In genomic region chr9:4741365-4742031, GRCh38 we compare ENCODE assay signal across 8 cellular contexts. TPM values are rescaled to one million over a fixed set of nuclear protein-coding genes. Genes with fewer than 3 reads are reported as not detected.
DNase-seq lines count a peak whose midpoint lies in the region; TF ChIP-seq lines count a peak whose summit lies in the region.

No MANE protein-coding gene starts in this region.

- no peak for TF ChIP-seq RAD21 in Ishikawa (IDR thresholded peaks at IDR 0.05; ENCODE audit: low read depth)

- peaks cover 26% of the 10 kb centered on the region for H3K36me3 Mint-ChIP-seq in activated CD4-positive, alpha-beta memory T cell treated with anti-CD3 and anti-CD28 coated beads, Interleukin-2, amount 10 ng/mL, durations not matched to agents 7 days and 5 days (ENCODE audit: low read depth)
- peaks cover 2% of the 10 kb centered on the region for H3K36me3 Mint-ChIP-seq in nephron (ENCODE audit: low read depth)

- H3K4me3 ChIP-seq in fibroblast of the aortic adventitia (ENCODE audit: low read depth, low read length) = peak overlapping the region; percentile 85

- H3K27me3 Mint-ChIP-seq in activated CD4-positive, alpha-beta memory T cell treated with anti-CD3 and anti-CD28 coated beads, Interleukin-2, amount 10 ng/mL, durations not matched to agents 7 days and 5 days = no peaks in the 10 kb centered on the region
- no peaks in the 10 kb centered on the region for H3K27me3 Mint-ChIP-seq in nephron (ENCODE audit: low read depth)

- H3K9me3 Mint-ChIP-seq in activated CD4-positive, alpha-beta memory T cell treated with anti-CD3 and anti-CD28 coated beads, Interleukin-2, amount 10 ng/mL, durations not matched to agents 7 days and 5 days = no peaks in the 10 kb centered on the region
- H3K9me3 Mint-ChIP-seq in nephron = no peaks in the 10 kb centered on the region

- CTCF ChIA-PET in activated CD4-positive, alpha-beta memory T cell treated with anti-CD3 and anti-CD28 coated beads, Interleukin-2, amount 10 ng/mL, durations not matched to agents 7 days and 5 days (lab: Charles Lee) = interaction anchor here (0.7 to 11.6 kb wide), 6 partner anchors 14 to 355 kb away, joined by 3 to 62 read pairs (median 4); no protein-coding TSS in a partner anchor

- POLR2A ChIA-PET in activated CD4-positive, alpha-beta memory T cell treated with anti-CD3 and anti-CD28 coated beads, Interleukin-2, amount 10 ng/mL, durations not matched to agents 7 days and 5 days (lab: Charles Lee) = interaction anchor here (0.9 to 2.7 kb wide), 26 partner anchors 8 to 1214 kb away, joined by 3 to 28 read pairs (median 6); partner anchors contain the start of genes CD274, CDC37L1, JAK2 and PLGRKT

- TF ChIP-seq CTCF in fibroblast of the aortic adventitia (IDR thresholded peaks at IDR 0.05; ENCODE audit: insufficient read depth, low read length) (no peak), nephron (IDR thresholded peaks at IDR 0.05; ENCODE audit: unreplicated experiment in 3 of 3) (no peak)

- H3K4me1 Mint-ChIP-seq in activated CD4-positive, alpha-beta memory T cell treated with anti-CD3 and anti-CD28 coated beads, Interleukin-2, amount 10 ng/mL, durations not matched to agents 7 days and 5 days = peaks cover 39% of the 10 kb centered on the region
- H3K4me1 Mint-ChIP-seq in nephron = peaks cover 16% of the 10 kb centered on the region

- DNase-seq in activated CD4-positive, alpha-beta T cell treated with anti-CD3 and anti-CD28 coated beads for 4 hours = peak; percentile 11 to 15
- DNase-seq in activated CD4-positive, alpha-beta T cell treated with anti-CD3 and anti-CD28 coated beads for 48 hours = no peak
- no peak for DNase-seq in activated CD4-positive, alpha-beta memory T cell treated with anti-CD3 and anti-CD28 coated beads, Interleukin-2, amount 10 ng/mL, durations not matched to agents 7 days and 5 days
- DNase-seq in fibroblast of the aortic adventitia (ENCODE audit: low read depth) (peak; percentile 21), middle frontal gyrus (ENCODE audit: extremely low spot score, low spot score) (no peak), NCI-H524 treated with DMSO at 0.1 percent for 48 hours (lab: John Stamatoyannopoulos, UW) (no peak)

- H3K4me3 Mint-ChIP-seq in activated CD4-positive, alpha-beta memory T cell treated with anti-CD3 and anti-CD28 coated beads, Interleukin-2, amount 10 ng/mL, durations not matched to agents 7 days and 5 days = peak overlapping the region; percentile 92
- peak overlapping the region; percentile 87 to 93 (median 89) for H3K4me3 Mint-ChIP-seq in nephron

- TF ChIP-seq EP300 in Ishikawa (IDR thresholded peaks at IDR 0.05; ENCODE audit: borderline replicate concordance) = no peak

- peak overlapping the region; percentile 12 for H3K27ac Mint-ChIP-seq in activated CD4-positive, alpha-beta memory T cell treated with anti-CD3 and anti-CD28 coated beads, Interleukin-2, amount 10 ng/mL, durations not matched to agents 7 days and 5 days
- H3K27ac Mint-ChIP-seq in nephron = peak overlapping the region; percentile 43 to 94 (median 69)

TF ChIP-seq in Ishikawa, 13 proteins besides CTCF, POLR2A, EP300 and RAD21:
- TF ChIP-seq ZBTB7A (IDR thresholded peaks at IDR 0.05; ENCODE audit: low read depth) (peak; percentile 71), REST (IDR thresholded peaks at IDR 0.05; ENCODE audit: low read depth) (no peak)

RNA-seq across cellular contexts. Expression of gene AK3, which starts 0.5 kb away (rescaled TPM):
- total RNA-seq in activated CD4-positive, alpha-beta memory T cell treated with anti-CD3 and anti-CD28 coated beads, Interleukin-2, amount 10 ng/mL, durations not matched to agents 7 days and 5 days = 10 to 100 TPM; 34.0 to 34.6 TPM
- 47.4 and 74.1 TPM in 2 replicates for total RNA-seq in fibroblast of the aortic adventitia (ENCODE audit: low replicate concordance)

RNA-seq across cellular contexts. Expression of gene RCL1, which starts 51.2 kb away (rescaled TPM):
- total RNA-seq in activated CD4-positive, alpha-beta memory T cell treated with anti-CD3 and anti-CD28 coated beads, Interleukin-2, amount 10 ng/mL, durations not matched to agents 7 days and 5 days = 10 to 100 TPM; 11.5 to 12.3 TPM
- 10.2 and 13.4 TPM in 2 replicates for total RNA-seq in fibroblast of the aortic adventitia (ENCODE audit: low replicate concordance)

Comparison
In these comparisons a context has a peak if more than half of its experiments do, and no peak if none do; other contexts are left out.
1. DNase-seq: peak in activated CD4-positive, alpha-beta T cell treated with anti-CD3 and anti-CD28 coated beads for 4 hours (2 of 2) and fibroblast of the aortic adventitia (single experiment); none in activated CD4-positive, alpha-beta T cell treated with anti-CD3 and anti-CD28 coated beads for 48 hours (single experiment), activated CD4-positive, alpha-beta memory T cell treated with anti-CD3 and anti-CD28 coated beads, Interleukin-2, amount 10 ng/mL, durations not matched to agents 7 days and 5 days (single experiment), middle frontal gyrus (single experiment) and NCI-H524 treated with DMSO at 0.1 percent for 48 hours (single experiment).